In the genomic region with DNA sequence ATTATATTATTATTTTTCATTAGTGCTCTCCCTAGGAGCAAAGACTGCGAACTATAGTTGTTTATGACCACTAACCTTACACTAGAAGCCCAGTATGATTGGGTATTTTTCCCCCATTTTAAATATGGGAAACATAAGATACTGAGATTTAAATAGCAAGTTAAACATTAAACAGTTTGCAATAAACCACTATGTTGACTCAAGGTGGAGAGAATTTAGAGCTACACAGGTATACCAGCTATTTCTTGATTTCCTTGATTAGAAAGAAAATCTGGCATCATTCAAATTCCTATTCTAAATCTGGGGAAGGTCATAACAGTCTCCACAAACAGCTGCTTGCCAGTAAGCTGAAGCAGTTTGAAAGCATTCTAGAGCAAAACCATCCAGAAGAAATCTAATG, we compare ENCODE assay signal across 33 cellular contexts.
"Had no signal": no experiment of that assay in that cellular context is flagged by ENCODE, and none has a peak within 500 bp of the region (broad histone marks: within the 10 kb centered on the region; RNA-seq: fewer than 3 reads in every experiment).

No MANE protein-coding gene starts in this region.

- H3K36me3 ChIP-seq: adrenal gland, ascending aorta, brain microvascular endothelial cell, breast epithelium, cardiac muscle cell had no signal

- H3K9me3 ChIP-seq: adrenal gland, ascending aorta, body of pancreas, breast epithelium had no signal

- ATAC-seq: activated naive CD4-positive, alpha-beta T cell treated with anti-CD3 and anti-CD28 coated beads, Interleukin-2, amount 50 U/mL, for 72 hours; activated naive CD8-positive, alpha-beta T cell treated with anti-CD3 and anti-CD28 coated beads, Interleukin-2, amount 50 U/mL, for 24 hours; activated T-cell treated with anti-CD3 and anti-CD28 coated beads, Interleukin-2, amount 50 U/mL, for 4 hours; activated T-cell treated with anti-CD3 and anti-CD28 coated beads, Interleukin-2, amount 50 U/mL, for 72 hours; activated T-helper 17 cell treated with anti-CD3 and anti-CD28 coated beads, Interleukin-2, amount 50 U/mL, for 72 hours; body of pancreas had no signal

- H3K4me3 ChIP-seq: adrenal gland, ascending aorta, body of pancreas, breast epithelium, cardiac muscle cell had no signal

- H3K4me1 ChIP-seq: adrenal gland, ascending aorta, body of pancreas, breast epithelium had no signal

- H3K27me3 ChIP-seq: adrenal gland, ascending aorta, body of pancreas, brain microvascular endothelial cell, breast epithelium, cardiac muscle cell had no signal

- DNase-seq: activated effector memory CD4-positive, alpha-beta T cell treated with anti-CD3 and anti-CD28 coated beads, Interleukin-2, amount 50 U/mL, for 16 hours; activated effector memory CD4-positive, alpha-beta T cell treated with Interleukin-2 at 50 U/mL for 16 hours; activated gamma-delta T cell; activated gamma-delta T cell treated with Interleukin-2 at 50 U/mL for 16 hours; activated naive CD4-positive, alpha-beta T cell; activated naive CD4-positive, alpha-beta T cell treated with anti-CD3 and anti-CD28 coated beads for 36 hours; activated naive CD4-positive, alpha-beta T cell treated with anti-CD3 and anti-CD28 coated beads, Interleukin-2, amount 10 ng/mL, durations not matched to agents 7 days and 5 days; activated naive CD4-positive, alpha-beta T cell treated with anti-CD3 and anti-CD28 coated beads, Interleukin-2, amount 50 U/mL, for 16 hours; activated naive CD4-positive, alpha-beta T cell treated with Interleukin-2 at 50 U/mL for 16 hours; activated naive CD8-positive, alpha-beta T cell treated with anti-CD3 and anti-CD28 coated beads for 36 hours; activated naive CD8-positive, alpha-beta T cell treated with anti-CD3 and anti-CD28 coated beads, Interleukin-2, amount 10 ng/mL, durations not matched to agents 7 days and 5 days; activated naive CD8-positive, alpha-beta T cell treated with anti-CD3 and anti-CD28 coated beads, Interleukin-2, amount 50 U/mL, for 24 hours; activated T-cell treated with anti-CD3 and anti-CD28 coated beads for 4 hours; activated T-cell treated with anti-CD3 and anti-CD28 coated beads, Interleukin-2, amount 50 U/mL, for 1 hour; activated T-cell treated with anti-CD3 and anti-CD28 coated beads, Interleukin-2, amount 50 U/mL, for 24 hours; activated T-cell treated with anti-CD3 and anti-CD28 coated beads, Interleukin-2, amount 50 U/mL, for 4 hours; activated T-cell treated with anti-CD3 and anti-CD28 coated beads, Interleukin-2, amount 50 U/mL, for 48 hours; activated T-cell treated with anti-CD3 and anti-CD28 coated beads, Interleukin-2, amount 50 U/mL, for 72 hours; adrenal gland; amniotic stem cell; amygdala; anterior cingulate cortex; aorta; body of pancreas; brain microvascular endothelial cell; caudate nucleus; central memory CD4-positive, alpha-beta T cell; cerebellar nuclear complex had no signal

- H3K27ac ChIP-seq: adrenal gland, ascending aorta, body of pancreas, brain microvascular endothelial cell, breast epithelium, cardiac muscle cell had no signal
